In the genomic region with DNA sequence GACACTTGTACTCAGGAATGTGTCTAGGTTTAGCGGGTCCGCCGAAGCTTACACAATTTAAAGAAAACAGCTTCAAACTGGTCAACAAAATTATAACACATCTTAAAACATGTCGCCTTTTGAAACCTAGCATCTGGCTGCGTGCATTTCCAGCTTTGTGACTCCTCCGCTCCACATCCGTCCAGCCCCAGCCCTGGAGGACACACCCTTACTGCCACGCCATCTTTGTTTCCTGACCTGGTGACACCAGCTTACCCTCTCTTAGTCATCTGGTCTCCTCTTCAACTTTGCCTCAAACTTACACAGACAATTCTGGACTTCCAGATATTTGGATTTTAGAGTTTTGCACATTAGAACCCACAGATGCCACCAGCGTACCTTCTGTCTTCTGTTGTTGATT, we compare ENCODE assay signal across 7 cellular contexts.
"Had no signal": no experiment of that assay in that cellular context is flagged by ENCODE, and none has a peak within 500 bp of the region (broad histone marks: within the 10 kb centered on the region; RNA-seq: fewer than 3 reads in every experiment).

No MANE protein-coding gene starts in this region.

- ATAC-seq: HepG2 had no signal

- H3K27ac Mint-ChIP-seq: H9, IgD-negative memory B cell had no signal

- H3K4me3 ChIP-seq: GM23248 had no signal

- H3K4me1 Mint-ChIP-seq: IgD-negative memory B cell had no signal

- H3K9me3 Mint-ChIP-seq: H9 had no signal

- H3K4me3 Mint-ChIP-seq: H9, IgD-negative memory B cell had no signal

- DNase-seq: GM23248, GOT3, H9, HCEC 1CT, KBM-7 had no signal

- H3K27me3 Mint-ChIP-seq: IgD-negative memory B cell had no signal

- H3K36me3 Mint-ChIP-seq: IgD-negative memory B cell had no signal
